Comparison of ENCODE assay signal across 17 cellular contexts in genomic region chr2:28748176-28748575, GRCh38. TPM values are rescaled to one million over a fixed set of nuclear protein-coding genes. Genes with fewer than 3 reads are reported as not detected.
DNase-seq lines count a peak whose midpoint lies in the region; ATAC-seq and TF ChIP-seq lines count a peak whose summit lies in the region.
"Had no signal": no experiment of that assay in that cellular context is flagged by ENCODE, and none has a peak within 500 bp of the region (broad histone marks: within the 10 kb centered on the region; RNA-seq: fewer than 3 reads in every experiment).

No MANE protein-coding gene starts in this region.

- WGBS in transverse colon (ENCODE audit: low coverage in 1 of 2), 2 donors: 76 to 100% methylated on average over 1 to 2 of the region's 2 CpGs

- TF ChIP-seq CTCF in transverse colon (IDR thresholded peaks at IDR 0.05) (no peak), mucosa of descending colon (IDR thresholded peaks at IDR 0.05) (no peak)

- in situ Hi-C loops in transverse colon (cut with MboI; ENCODE audit: low pct_ligation_motif_present in 1 of 4, low pct_unique_long_range_greater_than_20kb in 1 of 4, low sequenced_read_pairs in 3 of 4): no loop called here

- no peak for ATAC-seq in activated T-helper 17 cell treated with anti-CD3 and anti-CD28 coated beads, Interleukin-2, amount 50 U/mL, for 72 hours (replicated peaks)
- ATAC-seq in GM18505 (IDR thresholded peaks at IDR 0.05; ENCODE audit: unreplicated experiment) (no peak), HG03571 (IDR thresholded peaks at IDR 0.05; ENCODE audit: unreplicated experiment) (no peak), mucosa of descending colon (no peak)
- ATAC-seq: GM23338, Right ventricle myocardium inferior had no signal

- peak overlapping the region; percentile 77 for H3K27ac Mint-ChIP-seq in activated naive CD4-positive, alpha-beta T cell treated with anti-CD3 and anti-CD28 coated beads, Interleukin-2, amount 10 ng/mL, durations not matched to agents 7 days and 5 days
- H3K27ac Mint-ChIP-seq in activated T-helper 17 cell treated with anti-CD3 and anti-CD28 coated beads, Interleukin-2, amount 50 U/mL, for 72 hours: peak overlapping the region; percentile 97
- H3K27ac Mint-ChIP-seq: GM23338 had no signal

- peaks cover 34% of the 10 kb centered on the region for H3K4me1 Mint-ChIP-seq in activated naive CD4-positive, alpha-beta T cell treated with anti-CD3 and anti-CD28 coated beads, Interleukin-2, amount 10 ng/mL, durations not matched to agents 7 days and 5 days
- peaks cover 28% of the 10 kb centered on the region for H3K4me1 Mint-ChIP-seq in activated T-helper 17 cell treated with anti-CD3 and anti-CD28 coated beads, Interleukin-2, amount 50 U/mL, for 72 hours

- H3K27me3 ChIP-seq in mucosa of stomach (ENCODE audit: control insufficient read depth, insufficient read depth, low read length) (no peaks in the 10 kb centered on the region), transverse colon (no peaks in the 10 kb centered on the region)
- H3K27me3 ChIP-seq: dorsolateral prefrontal cortex, neutrophil had no signal

- no peak for TF ChIP-seq EP300 in transverse colon (IDR thresholded peaks at IDR 0.05; ENCODE audit: low read depth)

- H3K27me3 Mint-ChIP-seq in activated naive CD4-positive, alpha-beta T cell treated with anti-CD3 and anti-CD28 coated beads, Interleukin-2, amount 10 ng/mL, durations not matched to agents 7 days and 5 days: peaks cover 14% of the 10 kb centered on the region
- H3K27me3 Mint-ChIP-seq in activated T-helper 17 cell treated with anti-CD3 and anti-CD28 coated beads, Interleukin-2, amount 50 U/mL, for 72 hours: no peaks in the 10 kb centered on the region

- TF ChIP-seq POLR2A in transverse colon (IDR thresholded peaks at IDR 0.05) (no peak), GM18505 (IDR thresholded peaks at IDR 0.05; ENCODE audit: borderline replicate concordance, extremely low read depth, insufficient read depth, insufficient read length) (no peak)

- peak overlapping the region; percentile 8 for H3K4me3 Mint-ChIP-seq in activated naive CD4-positive, alpha-beta T cell treated with anti-CD3 and anti-CD28 coated beads, Interleukin-2, amount 10 ng/mL, durations not matched to agents 7 days and 5 days
- H3K4me3 Mint-ChIP-seq in activated T-helper 17 cell treated with anti-CD3 and anti-CD28 coated beads, Interleukin-2, amount 50 U/mL, for 72 hours: peak overlapping the region; percentile 82
- H3K4me3 Mint-ChIP-seq: GM23338 had no signal

- peak; percentile 26 for DNase-seq in activated naive CD4-positive, alpha-beta T cell treated with anti-CD3 and anti-CD28 coated beads, Interleukin-2, amount 10 ng/mL, durations not matched to agents 7 days and 5 days
- no peak for DNase-seq in activated naive CD4-positive, alpha-beta T cell treated with anti-CD3 and anti-CD28 coated beads, Interleukin-2, amount 50 U/mL, for 16 hours
- DNase-seq in transverse colon: no peak
- DNase-seq in mucosa of descending colon: no peak
- DNase-seq: dorsolateral prefrontal cortex, KBM-7, NCI-H1694, NCI-H526 treated with DMSO at 0.1 percent for 48 hours, T-helper 9 cell had no signal

- H3K4me3 ChIP-seq in mucosa of stomach (ENCODE audit: low read length) (no peak overlapping the region), transverse colon (no peak overlapping the region), mucosa of descending colon (no peak overlapping the region)
- H3K4me3 ChIP-seq: dorsolateral prefrontal cortex, GM23338, skin epidermis had no signal

- intact Hi-C loops in transverse colon (cut with DNase I; ENCODE audit: low total_unique reads): no loop called here
- intact Hi-C loops in mucosa of descending colon (cut with DNase I, micrococcal nuclease): no loop called here

- H3K36me3 Mint-ChIP-seq in activated naive CD4-positive, alpha-beta T cell treated with anti-CD3 and anti-CD28 coated beads, Interleukin-2, amount 10 ng/mL, durations not matched to agents 7 days and 5 days: peaks cover 8% of the 10 kb centered on the region
- H3K36me3 Mint-ChIP-seq in activated T-helper 17 cell treated with anti-CD3 and anti-CD28 coated beads, Interleukin-2, amount 50 U/mL, for 72 hours (ENCODE audit: low read depth): peaks cover 21% of the 10 kb centered on the region

- H3K4me1 ChIP-seq in mucosa of stomach (ENCODE audit: control insufficient read depth, insufficient read depth, low read length) (peaks cover 21% of the 10 kb centered on the region), transverse colon (peaks cover 11 to 43% (median 18%) of the 10 kb centered on the region in 4 donors), mucosa of descending colon (ENCODE audit: low read depth) (peaks cover 25% of the 10 kb centered on the region)

- H3K36me3 ChIP-seq in mucosa of stomach (ENCODE audit: control insufficient read depth, insufficient read depth, low read length) (no peaks in the 10 kb centered on the region), transverse colon (no peaks in the 10 kb centered on the region), mucosa of descending colon (ENCODE audit: low read depth) (no peaks in the 10 kb centered on the region)
- H3K36me3 ChIP-seq: neutrophil had no signal

- H3K27ac ChIP-seq in transverse colon: peak overlapping the region; percentile 14 to 99 (median 60)
- H3K27ac ChIP-seq: neutrophil had no signal

- CTCF ChIA-PET in activated naive CD4-positive, alpha-beta T cell treated with anti-CD3 and anti-CD28 coated beads, Interleukin-2, amount 10 ng/mL, durations not matched to agents 7 days and 5 days (lab: Charles Lee): interaction anchor here (0.8 to 2.2 kb wide), 2 partner anchors 154 to 182 kb away, joined by 3 to 14 read pairs; no protein-coding TSS in a partner anchor

- peak overlapping the region; percentile 16 for H3K9ac ChIP-seq in mucosa of stomach (ENCODE audit: low read length)

- H3K9me3 ChIP-seq in mucosa of stomach (ENCODE audit: control insufficient read depth, low read length) (no peaks in the 10 kb centered on the region), transverse colon (no peaks in the 10 kb centered on the region), mucosa of descending colon (no peaks in the 10 kb centered on the region)
- H3K9me3 ChIP-seq: neutrophil had no signal

- no peaks in the 10 kb centered on the region for H3K9me3 Mint-ChIP-seq in activated naive CD4-positive, alpha-beta T cell treated with anti-CD3 and anti-CD28 coated beads, Interleukin-2, amount 10 ng/mL, durations not matched to agents 7 days and 5 days
- no peaks in the 10 kb centered on the region for H3K9me3 Mint-ChIP-seq in activated T-helper 17 cell treated with anti-CD3 and anti-CD28 coated beads, Interleukin-2, amount 50 U/mL, for 72 hours
- H3K9me3 Mint-ChIP-seq: GM23338 had no signal

RNA-seq across cellular contexts. Expression of gene PPP1CB, which starts 3.5 kb away (rescaled TPM):
- total RNA-seq in activated T-helper 17 cell treated with anti-CD3 and anti-CD28 coated beads, Interleukin-2, amount 50 U/mL, for 72 hours: 100 to 1,000 TPM; 207 to 227 TPM
- total RNA-seq in transverse colon: 100 to 1,000 TPM; 132 to 245 (median 192) TPM
- 100 to 1,000 TPM; 302 to 439 (median 308) TPM for total RNA-seq in mucosa of descending colon
